In genomic region chr4:65089666-65090065, GRCh38 we compare ENCODE assay signal across 12 cellular contexts.
DNase-seq lines count a peak whose midpoint lies in the region; ATAC-seq and TF ChIP-seq lines count a peak whose summit lies in the region.
"Had no signal": no experiment of that assay in that cellular context is flagged by ENCODE, and none has a peak within 500 bp of the region (broad histone marks: within the 10 kb centered on the region; RNA-seq: fewer than 3 reads in every experiment).

No MANE protein-coding gene starts in this region.

- no TSS peak for BruUV-seq in A673 (replicated peaks; lab: Mats Ljungman, UMichigan)

- intact Hi-C loops in A673 (cut with micrococcal nuclease; ENCODE audit: unreplicated experiment): no loop called here

- TF ChIP-seq CTCF in A673 (conservative IDR thresholded peaks at IDR 0.05; ENCODE audit: low read depth, low read length) (peak; percentile 49), fibroblast of mammary gland (conservative IDR thresholded peaks at IDR 0.05; ENCODE audit: control insufficient read depth, insufficient read depth, low read depth, low read length) (peak; percentile 4)

- POLR2A ChIA-PET in A673 (lab: Charles Lee; ENCODE audit: low non-redundant PET): interaction anchor here (0.5 kb wide), 1 partner anchor 524 kb away, joined by 3 read pairs; no protein-coding TSS in a partner anchor

- H3K4me3 ChIP-seq in A673 (ENCODE audit: low read depth, low read length, poor library complexity, severe bottlenecking) (no peak overlapping the region), fibroblast of mammary gland (ENCODE audit: control insufficient read depth, low read depth, low read length) (no peak overlapping the region)

- DNase-seq in A673 (ENCODE audit: low spot score) (peak; percentile 54), HS-5 (ENCODE audit: low read depth) (peak; percentile 13), SK-MEL-5 (ENCODE audit: low read depth, low spot score) (peak; percentile 78), fibroblast of mammary gland (ENCODE audit: low read depth) (peak; percentile 1), cortex of kidney (lab: John Stamatoyannopoulos, UW) (no peak), NCI-H1436 (lab: John Stamatoyannopoulos, UW) (no peak), GM19240 (ENCODE audit: insufficient read length, low spot score) (no peak)
- DNase-seq: CD4-positive, CD25-positive, alpha-beta regulatory T cell; NCI-H2171 treated with DMSO at 0.1 percent for 48 hours; T-helper 9 cell had no signal

- H3K9me3 ChIP-seq in A673 (ENCODE audit: low read depth, low read length, poor library complexity, severe bottlenecking): no peaks in the 10 kb centered on the region

- H3K27me3 ChIP-seq in A673 (replicated peaks; ENCODE audit: insufficient read depth, low read depth, low read length, poor library complexity): no peaks in the 10 kb centered on the region

- H3K4me1 ChIP-seq in A673 (ENCODE audit: insufficient read depth, low read length, poor library complexity, severe bottlenecking): no peaks in the 10 kb centered on the region

- in situ Hi-C loops in SK-MEL-5 (cut with HindIII; ENCODE audit: low pct_unique_long_range_greater_than_20kb, low sequenced_read_pairs): no loop called here

- CTCF ChIA-PET in A673 (lab: Charles Lee): no interaction called here

- ATAC-seq in GM18519 (IDR thresholded peaks at IDR 0.05; ENCODE audit: low FRiP score, unreplicated experiment): no peak
- ATAC-seq: sciatic nerve had no signal

- no peaks in the 10 kb centered on the region for H3K36me3 ChIP-seq in A673 (ENCODE audit: insufficient read depth, low read length, poor library complexity, severe bottlenecking)

- no peak overlapping the region for H3K27ac ChIP-seq in A673 (ENCODE audit: low read depth, low read length, poor library complexity, severe bottlenecking)

Comparison
In these comparisons a context has a peak if more than half of its experiments do, and no peak if none do; other contexts are left out.
1. DNase-seq: peak in A673 (single experiment), HS-5 (single experiment), SK-MEL-5 (single experiment) and fibroblast of mammary gland (single experiment); none in cortex of kidney (single experiment), NCI-H1436 (single experiment) and GM19240 (single experiment).